ENCODE assay signal across 1 cellular context in the genomic region with DNA sequence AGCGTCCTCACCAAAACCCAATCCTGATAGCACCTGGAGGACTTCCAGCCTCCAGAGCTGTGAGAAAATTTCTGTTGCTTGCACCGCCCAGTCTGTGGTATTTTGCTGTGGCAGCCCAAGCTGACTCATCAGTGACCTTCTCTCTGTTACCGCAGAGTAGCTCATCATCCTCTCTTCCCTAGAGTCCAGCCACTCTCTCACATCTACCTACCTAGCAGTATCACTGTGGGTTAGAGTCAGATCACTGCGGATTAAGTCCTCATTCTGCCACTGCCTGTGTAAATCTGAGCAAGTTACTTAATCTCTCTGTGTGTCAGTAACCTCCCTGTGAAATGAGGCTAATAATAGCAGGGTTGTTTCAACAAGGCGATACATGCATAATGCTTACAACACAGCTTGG.
TF ChIP-seq lines count a peak whose summit lies in the region.

No MANE protein-coding gene starts in this region.

TF ChIP-seq in IMR-90, 13 proteins besides CTCF, POLR2A, EP300 and RAD21 (continued from another document):
- TF ChIP-seq RCOR1 (IDR thresholded peaks at IDR 0.05; ENCODE audit: insufficient replicate concordance, low read length): peak; percentile 47
- TF ChIP-seq, protein P1, sequence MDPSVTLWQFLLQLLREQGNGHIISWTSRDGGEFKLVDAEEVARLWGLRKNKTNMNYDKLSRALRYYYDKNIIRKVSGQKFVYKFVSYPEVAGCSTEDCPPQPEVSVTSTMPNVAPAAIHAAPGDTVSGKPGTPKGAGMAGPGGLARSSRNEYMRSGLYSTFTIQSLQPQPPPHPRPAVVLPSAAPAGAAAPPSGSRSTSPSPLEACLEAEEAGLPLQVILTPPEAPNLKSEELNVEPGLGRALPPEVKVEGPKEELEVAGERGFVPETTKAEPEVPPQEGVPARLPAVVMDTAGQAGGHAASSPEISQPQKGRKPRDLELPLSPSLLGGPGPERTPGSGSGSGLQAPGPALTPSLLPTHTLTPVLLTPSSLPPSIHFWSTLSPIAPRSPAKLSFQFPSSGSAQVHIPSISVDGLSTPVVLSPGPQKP (IDR thresholded peaks at IDR 0.05; ENCODE audit: borderline replicate concordance, low read depth, low read length): no peak
